ENCODE assay signal across 30 cellular contexts in the genomic region with DNA sequence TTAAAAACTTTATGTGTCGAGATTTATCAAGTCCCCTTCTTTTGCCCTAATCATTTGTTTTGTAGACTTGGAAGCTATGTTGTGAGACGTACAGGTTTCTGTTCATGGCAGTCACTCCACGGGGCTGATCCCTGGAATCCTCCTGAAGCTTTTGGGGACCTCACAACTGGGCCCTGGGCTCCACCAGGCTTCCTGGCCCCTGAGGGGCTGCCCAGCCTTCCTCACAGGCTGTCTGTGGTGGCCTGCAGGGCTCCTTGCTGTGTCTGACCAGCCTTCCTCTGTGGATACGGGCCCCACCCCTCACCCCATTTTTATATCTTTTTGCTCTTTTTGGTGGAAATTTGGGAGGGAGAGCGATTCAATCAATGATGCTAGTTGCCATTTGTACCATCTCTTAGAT. TPM values are rescaled to one million over a fixed set of nuclear protein-coding genes. Genes with fewer than 3 reads are reported as not detected.
"Had no signal": no experiment of that assay in that cellular context is flagged by ENCODE, and none has a peak within 500 bp of the region (broad histone marks: within the 10 kb centered on the region; RNA-seq: fewer than 3 reads in every experiment).

No MANE protein-coding gene starts in this region.

- H3K9me3 ChIP-seq: Peyer's patch, SJCRH30, SK-N-SH had no signal

- ATAC-seq: activated CD4-positive, CD25-positive, alpha-beta regulatory T cell treated with anti-CD3 and anti-CD28 coated beads, Interleukin-2, amount 50 U/mL, for 24 hours; activated CD8-positive, alpha-beta T cell treated with anti-CD3 and anti-CD28 coated beads for 36 hours had no signal

- H3K36me3 ChIP-seq: Peyer's patch, SJCRH30, WERI-Rb-1 had no signal

- H3K4me3 Mint-ChIP-seq: activated CD8-positive, alpha-beta T cell treated with anti-CD3 and anti-CD28 coated beads for 36 hours; activated naive CD4-positive, alpha-beta T cell treated with anti-CD3 and anti-CD28 coated beads for 36 hours; activated naive CD8-positive, alpha-beta T cell; activated T-cell treated with anti-CD3 and anti-CD28 coated beads, Interleukin-2, amount 50 U/mL, for 24 hours; activated T-helper 1 cell treated with anti-CD3 and anti-CD28 coated beads, Interleukin-12 subunit alpha, Interleukin-12 subunit beta, Interleukin-2, Interleukin-4 antibody, amounts not matched to agents 30 ng/mL and 10 ng/mL and 1 ng/mL, durations not matched to agents 14 hours and 24 hours and 36 hours; brain; central memory CD8-positive, alpha-beta T cell had no signal

- H3K4me2 ChIP-seq: KMS-11, SK-N-SH had no signal

- H3K4me1 ChIP-seq: Peyer's patch had no signal

- FAIRE-seq: astrocyte had no signal

- H3K9ac ChIP-seq: KMS-11, SK-N-SH had no signal

- H3K4me3 ChIP-seq: Peyer's patch, SJCRH30 had no signal

- H3K27ac ChIP-seq: KMS-11, Peyer's patch, RWPE1, SJCRH30, WERI-Rb-1 had no signal

- H3K27ac Mint-ChIP-seq: activated CD8-positive, alpha-beta T cell treated with anti-CD3 and anti-CD28 coated beads for 36 hours; activated naive CD4-positive, alpha-beta T cell treated with anti-CD3 and anti-CD28 coated beads for 36 hours; activated naive CD8-positive, alpha-beta T cell; activated T-cell treated with anti-CD3 and anti-CD28 coated beads, Interleukin-2, amount 50 U/mL, for 24 hours; activated T-helper 1 cell treated with anti-CD3 and anti-CD28 coated beads, Interleukin-12 subunit alpha, Interleukin-12 subunit beta, Interleukin-2, Interleukin-4 antibody, amounts not matched to agents 30 ng/mL and 10 ng/mL and 1 ng/mL, durations not matched to agents 14 hours and 24 hours and 36 hours; brain had no signal

- H3K4me1 Mint-ChIP-seq: brain; central memory CD8-positive, alpha-beta T cell had no signal

- H3K36me3 Mint-ChIP-seq: activated naive CD8-positive, alpha-beta T cell; brain had no signal

- H3K27me3 ChIP-seq: Peyer's patch, SJCRH30 had no signal

- H3K9me3 Mint-ChIP-seq: activated CD8-positive, alpha-beta T cell treated with anti-CD3 and anti-CD28 coated beads for 36 hours; activated naive CD4-positive, alpha-beta T cell treated with anti-CD3 and anti-CD28 coated beads for 36 hours; activated T-cell treated with anti-CD3 and anti-CD28 coated beads, Interleukin-2, amount 50 U/mL, for 24 hours; activated T-helper 1 cell treated with anti-CD3 and anti-CD28 coated beads, Interleukin-12 subunit alpha, Interleukin-12 subunit beta, Interleukin-2, Interleukin-4 antibody, amounts not matched to agents 30 ng/mL and 10 ng/mL and 1 ng/mL, durations not matched to agents 14 hours and 24 hours and 36 hours; central memory CD8-positive, alpha-beta T cell had no signal

- DNase-seq: activated CD4-positive, alpha-beta T cell treated with anti-CD3 and anti-CD28 coated beads for 4 hours; activated CD8-positive, alpha-beta T cell treated with anti-CD3 and anti-CD28 coated beads for 36 hours; activated gamma-delta T cell; activated naive CD4-positive, alpha-beta T cell treated with anti-CD3 and anti-CD28 coated beads for 36 hours; activated T-cell treated with anti-CD3 and anti-CD28 coated beads, Interleukin-2, amount 50 U/mL, for 24 hours; amygdala; NCI-H1105; NCI-H1436; NCI-H1694 treated with DMSO at 0.1 percent for 48 hours; NCI-H2029 treated with DMSO at 0.1 percent for 48 hours; NCI-H345; NCI-H510A; NCI-H82; NK-92 treated with Interleukin-12 subunit alpha and Interleukin-12 subunit beta, amount 100 ng/mL, for 24 hours; Right ventricle myocardium superior; SJCRH30; SK-N-SH; T-helper 1 cell; WERI-Rb-1 had no signal

RNA-seq across cellular contexts. Expression of gene CHST8, which starts 38.1 kb away (rescaled TPM):
- total RNA-seq: activated CD8-positive, alpha-beta T cell treated with anti-CD3 and anti-CD28 coated beads for 36 hours; activated naive CD4-positive, alpha-beta T cell treated with anti-CD3 and anti-CD28 coated beads for 36 hours; activated T-helper 1 cell treated with anti-CD3 and anti-CD28 coated beads, Interleukin-12 subunit alpha, Interleukin-12 subunit beta, Interleukin-2, Interleukin-4 antibody, amounts not matched to agents 30 ng/mL and 10 ng/mL and 1 ng/mL, durations not matched to agents 14 hours and 24 hours and 36 hours; astrocyte; MCF 10A; Right ventricle myocardium superior; T-helper 2 cell treated with Interferon-gamma antibody and Interleukin-4, amounts not matched to agents 100 ng/mL and 5 ng/mL, for 36 hours had no signal
